8 cellular contexts compared by ENCODE assay signal in the genomic region with DNA sequence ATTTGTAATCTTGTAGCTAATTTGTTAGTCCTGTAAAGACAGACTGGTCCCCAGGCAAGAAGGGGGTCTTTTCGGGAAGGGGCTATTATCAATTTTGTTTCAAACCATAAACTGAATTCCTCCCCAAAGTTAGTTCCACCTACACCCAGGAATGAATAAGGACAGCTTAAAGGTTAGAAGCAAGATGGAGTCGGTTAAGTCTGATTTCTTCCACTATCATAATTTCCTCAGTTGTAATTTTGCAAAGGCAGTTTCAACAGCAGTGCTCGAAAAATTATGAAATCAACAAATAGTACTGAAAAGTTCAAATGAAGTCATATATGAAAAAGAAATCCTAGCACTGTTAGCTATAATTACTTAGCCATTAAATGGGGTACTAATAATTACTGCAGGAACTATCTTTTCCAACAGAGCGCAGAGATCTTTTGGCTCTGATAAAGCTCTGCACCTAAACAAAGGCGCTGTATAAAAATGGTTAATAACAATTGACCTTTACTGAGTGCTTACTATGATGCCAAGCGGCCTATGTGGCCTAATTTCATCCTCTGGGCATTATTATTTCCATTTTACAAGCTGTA. TPM values are rescaled to one million over a fixed set of nuclear protein-coding genes. Genes with fewer than 3 reads are reported as not detected.
A peak's percentile ranks its signal among the peaks of the same experiment; 100 is the strongest.
DNase-seq lines count a peak whose midpoint lies in the region; ATAC-seq and TF ChIP-seq lines count a peak whose summit lies in the region.

No MANE protein-coding gene starts in this region.

- H3K27me3 ChIP-seq in heart left ventricle (no peaks in the 10 kb centered on the region), breast epithelium (no peaks in the 10 kb centered on the region)

- DNase-seq in heart left ventricle = no peak
- no peak for DNase-seq in left ventricle myocardium superior
- DNase-seq in breast epithelium (ENCODE audit: low spot score in 2 of 2) = no peak
- DNase-seq in NCI-H748 treated with DMSO at 0.1 percent for 48 hours (lab: John Stamatoyannopoulos, UW) = no peak
- no peak for DNase-seq in mesenteric fat pad (ENCODE audit: low spot score)

- H3K4me3 ChIP-seq in heart left ventricle (peak overlapping the region; percentile 66 to 98 (median 82)), breast epithelium (peak overlapping the region; percentile 71 to 97 (median 77)), mesodermal cell (ENCODE audit: extremely low read depth, insufficient read depth, low read length, poor library complexity, severe bottlenecking) (peak overlapping the region; percentile 94), urinary bladder (ENCODE audit: low read depth, low read length) (peak overlapping the region; percentile 74)

- no peak for TF ChIP-seq POLR2A in heart left ventricle (IDR thresholded peaks at IDR 0.05)
- no peak for TF ChIP-seq POLR2A in breast epithelium (IDR thresholded peaks at IDR 0.05)

- ATAC-seq in heart left ventricle = no peak
- no peak for ATAC-seq in left ventricle myocardium superior
- no peak for ATAC-seq in GM18870 (IDR thresholded peaks at IDR 0.05; ENCODE audit: unreplicated experiment)

- H3K4me1 ChIP-seq in heart left ventricle = peaks cover 0 to 40% (median 32%) of the 10 kb centered on the region in 12 donors
- peaks cover 6 to 11% of the 10 kb centered on the region in 2 donors for H3K4me1 ChIP-seq in breast epithelium
- H3K4me1 ChIP-seq in mesodermal cell (ENCODE audit: control insufficient read depth, insufficient read depth, low read length, poor library complexity, severe bottlenecking) = peaks cover 5% of the 10 kb centered on the region
- peaks cover 1% of the 10 kb centered on the region for H3K4me1 ChIP-seq in urinary bladder (ENCODE audit: insufficient read depth)

- H3K27ac ChIP-seq in heart left ventricle (peak overlapping the region; percentile 86 to 98 (median 92)), breast epithelium (peak overlapping the region; percentile 93 to 94), mesodermal cell (ENCODE audit: low read depth, low read length, severe bottlenecking) (peak overlapping the region; percentile 99), urinary bladder (ENCODE audit: low read depth) (peak overlapping the region; percentile 93)

- H3K9me3 ChIP-seq in heart left ventricle = no peaks in the 10 kb centered on the region
- H3K9me3 ChIP-seq in breast epithelium = no peaks in the 10 kb centered on the region
- no peaks in the 10 kb centered on the region for H3K9me3 ChIP-seq in mesodermal cell (ENCODE audit: control insufficient read depth, low read length)

- 35 to 39% (median 39%) methylated on average over 6 of the region's 6 CpGs for WGBS in heart left ventricle, 4 donors
- 0 to 44% methylated on average over 2 to 3 of the region's 6 CpGs for WGBS in mesodermal cell (ENCODE audit: insufficient coverage in 2 of 2), 2 experiments
- WGBS in urinary bladder = 39% methylated on average over 6 of the region's 6 CpGs

- H3K36me3 ChIP-seq in heart left ventricle (peaks cover 0 to 37% (median 33%) of the 10 kb centered on the region in 9 donors), breast epithelium (no peaks in the 10 kb centered on the region), mesodermal cell (ENCODE audit: control insufficient read depth, insufficient read depth, low read length) (peaks cover 33% of the 10 kb centered on the region), urinary bladder (ENCODE audit: insufficient read depth) (no peaks in the 10 kb centered on the region)

- peak in 1 of 12 donors; percentile 6 for TF ChIP-seq CTCF in heart left ventricle (IDR thresholded peaks at IDR 0.05)
- no peak for TF ChIP-seq CTCF in breast epithelium (IDR thresholded peaks at IDR 0.05)

- intact Hi-C loops in heart left ventricle (cut with DNase I) (loop anchor here in 1 of 10 donors (10.0 kb wide), 1 partner anchor 89 kb away; the partner anchor contains the start of gene SYNPO2L), left ventricle myocardium superior (cut with micrococcal nuclease) (no loop called here), breast epithelium (cut with DNase I; ENCODE audit: low total_unique reads) (no loop called here)

RNA-seq across cellular contexts. Expression of gene SEC24C, which starts 0.8 kb away (rescaled TPM):
- total RNA-seq in heart left ventricle (10 to 100 TPM; 42.8 to 65.5 (median 49.5) TPM), left ventricle myocardium superior (50.5 TPM), breast epithelium (10 to 100 TPM; 33.9 to 57.7 (median 50.1) TPM), urinary bladder (37.2 TPM), mesenteric fat pad (65.5 TPM)
- polyA plus RNA-seq in heart left ventricle (10 to 100 TPM; 26.4 to 59.6 TPM), urinary bladder (47.6 TPM)
- polyA plus RNA-seq in mesodermal cell (2013, experiment 1 of 2) = 81.1 TPM
- polyA plus RNA-seq in mesodermal cell (2013, experiment 2 of 2) = 68.9 TPM

RNA-seq across cellular contexts. Expression of gene CHCHD1, which starts 38.4 kb away (rescaled TPM):
- 10 to 100 TPM; 17.3 to 39.8 (median 22.7) TPM for total RNA-seq in heart left ventricle
- 10 to 100 TPM; 76.0 to 77.9 TPM for polyA plus RNA-seq in heart left ventricle
- total RNA-seq in left ventricle myocardium superior = 29.2 TPM
- total RNA-seq in breast epithelium = 10 to 100 TPM; 25.1 to 37.0 (median 29.9) TPM
- 83.9 TPM for polyA plus RNA-seq in mesodermal cell (2013, experiment 1 of 2)
- 76.2 TPM for polyA plus RNA-seq in mesodermal cell (2013, experiment 2 of 2)
- total RNA-seq in urinary bladder = 17.0 TPM
- 46.9 TPM for polyA plus RNA-seq in urinary bladder
- total RNA-seq in mesenteric fat pad = 17.7 TPM

RNA-seq across cellular contexts. Expression of gene ZSWIM8, which starts 42.0 kb away (rescaled TPM):
- total RNA-seq in heart left ventricle (10 to 100 TPM; 37.6 to 69.7 (median 58.0) TPM), left ventricle myocardium superior (53.9 TPM), breast epithelium (10 to 100 TPM; 79.2 to 87.8 (median 84.2) TPM), urinary bladder (38.8 TPM), mesenteric fat pad (91.5 TPM)
- polyA plus RNA-seq in heart left ventricle (10 to 100 TPM; 47.8 to 64.6 TPM), urinary bladder (110 TPM)
- polyA plus RNA-seq in mesodermal cell (2013, experiment 1 of 2) = 87.3 TPM
- 78.3 TPM for polyA plus RNA-seq in mesodermal cell (2013, experiment 2 of 2)

RNA-seq across cellular contexts. Expression of gene AGAP5, which starts 45.5 kb away (rescaled TPM):
- total RNA-seq in heart left ventricle (1 to 10 TPM; 1.2 to 6.2 (median 3.3) TPM), left ventricle myocardium superior (3.2 TPM), breast epithelium (10 to 100 TPM in 1 of 3 donors, 1 to 10 TPM in 2; 5.4 to 11.7 (median 7.9) TPM), urinary bladder (8.0 TPM), mesenteric fat pad (7.4 TPM)
- polyA plus RNA-seq in heart left ventricle (1 to 10 TPM; 1.4 to 6.0 TPM), urinary bladder (2.6 TPM)
- 4.9 TPM for polyA plus RNA-seq in mesodermal cell (2013, experiment 1 of 2)
- polyA plus RNA-seq in mesodermal cell (2013, experiment 2 of 2) = 3.5 TPM
